Comparison of ENCODE assay signal across 26 cellular contexts in the genomic region with DNA sequence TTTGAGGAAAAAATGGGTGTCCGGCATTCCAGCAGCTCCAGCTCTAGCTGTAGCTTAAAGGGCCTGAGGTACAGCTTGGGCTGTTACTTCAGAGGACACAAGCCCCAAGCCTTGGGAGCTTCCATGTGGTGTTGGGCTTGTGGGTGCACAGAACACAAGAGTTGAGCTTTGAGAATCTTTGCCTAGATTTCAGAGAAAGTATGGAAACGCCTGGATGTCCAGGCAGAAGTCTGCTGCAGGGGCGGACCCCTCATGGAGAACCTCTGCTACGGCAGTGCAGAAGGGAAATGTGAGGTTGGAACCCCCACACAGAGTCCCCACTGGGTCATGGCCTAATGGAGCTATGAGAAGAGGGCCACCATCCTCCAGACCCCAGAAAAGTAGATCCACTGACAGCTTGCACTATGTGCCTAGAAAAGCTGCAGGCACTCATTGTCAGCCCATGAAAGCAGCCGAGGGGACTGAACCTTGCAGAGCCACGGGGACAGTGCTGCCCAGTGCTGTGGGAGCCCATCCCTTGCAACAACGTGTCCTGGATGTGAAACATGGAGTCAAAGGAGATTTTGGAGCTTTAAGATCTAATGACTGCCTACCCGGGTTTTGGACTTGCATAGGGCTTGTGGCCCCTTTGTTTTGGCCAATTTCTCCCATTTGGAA.
"Had no signal": no experiment of that assay in that cellular context is flagged by ENCODE, and none has a peak within 500 bp of the region (broad histone marks: within the 10 kb centered on the region; RNA-seq: fewer than 3 reads in every experiment).

No MANE protein-coding gene starts in this region.

- H3K27me3 Mint-ChIP-seq: stimulated activated naive CD8-positive, alpha-beta T cell treated with anti-CD3 and anti-CD28 coated beads, Interleukin-15, Interleukin-2, amounts not matched to agents 100 ng/mL and 50 ng/mL, for 24 hours; type B pancreatic cell had no signal

- H3K27ac ChIP-seq: heart left ventricle, hepatocyte, lower lobe of right lung, neural progenitor cell, parathyroid adenoma, right lobe of liver, suprapubic skin, thoracic aorta, tibial artery, uterus had no signal

- H3K27me3 ChIP-seq: heart left ventricle, hepatocyte, neural progenitor cell, neutrophil, right lobe of liver, suprapubic skin, tibial artery, uterus had no signal

- H3K27ac Mint-ChIP-seq: nephron progenitor cell; neural progenitor cell; stimulated activated naive CD8-positive, alpha-beta T cell treated with anti-CD3 and anti-CD28 coated beads, Interleukin-15, Interleukin-2, amounts not matched to agents 100 ng/mL and 50 ng/mL, for 24 hours; type B pancreatic cell had no signal

- H3K9ac ChIP-seq: neural progenitor cell, parathyroid adenoma had no signal

- H3K36me3 ChIP-seq: lower lobe of right lung, neutrophil, right lobe of liver, suprapubic skin, thoracic aorta, tibial artery, uterus had no signal

- H3K4me1 Mint-ChIP-seq: nephron progenitor cell, neural progenitor cell had no signal

- H3K4me3 ChIP-seq: heart left ventricle, hepatocyte, lower lobe of right lung, neural progenitor cell, psoas muscle, right lobe of liver, smooth muscle cell, suprapubic skin, thoracic aorta, tibial artery, uterus had no signal

- H2AFZ ChIP-seq: hepatocyte, neural progenitor cell, parathyroid adenoma had no signal

- H3K4me1 ChIP-seq: neural progenitor cell, parathyroid adenoma, uterus had no signal

- ATAC-seq: lower lobe of right lung, natural killer cell, psoas muscle, right lobe of liver had no signal

- H3K4me2 ChIP-seq: hepatocyte, neural progenitor cell, smooth muscle cell had no signal

- DNase-seq: islet precursor cell; lower lobe of right lung; mammary epithelial cell; mesenchymal stem cell; natural killer cell; nephron progenitor cell; occipital lobe; right lobe of liver; stimulated activated CD4-positive, alpha-beta T cell treated with anti-CD3 and anti-CD28 coated beads, Interleukin-12 subunit alpha, Interleukin-12 subunit beta, amount 100 ng/mL, for 4 hours; stimulated activated CD4-positive, alpha-beta T cell treated with anti-CD3 and anti-CD28 coated beads, Interleukin-15, amount 100 ng/mL, for 24 hours; stimulated activated CD4-positive, alpha-beta T cell treated with anti-CD3 and anti-CD28 coated beads, Interleukin-2, amount 100 ng/mL, for 24 hours; stimulated activated CD4-positive, alpha-beta T cell treated with anti-CD3 and anti-CD28 coated beads, Interleukin-4, amount 100 ng/mL, for 1 hour; stimulated activated naive CD4-positive, alpha-beta T cell; tibial artery; uterus had no signal

- H3K9me3 ChIP-seq: neutrophil had no signal

- H3K4me3 Mint-ChIP-seq: natural killer cell; nephron progenitor cell; neural progenitor cell; stimulated activated naive CD8-positive, alpha-beta T cell treated with anti-CD3 and anti-CD28 coated beads, Interleukin-15, Interleukin-2, amounts not matched to agents 100 ng/mL and 50 ng/mL, for 24 hours had no signal
